ENCODE assay signal across 19 cellular contexts in the genomic region with DNA sequence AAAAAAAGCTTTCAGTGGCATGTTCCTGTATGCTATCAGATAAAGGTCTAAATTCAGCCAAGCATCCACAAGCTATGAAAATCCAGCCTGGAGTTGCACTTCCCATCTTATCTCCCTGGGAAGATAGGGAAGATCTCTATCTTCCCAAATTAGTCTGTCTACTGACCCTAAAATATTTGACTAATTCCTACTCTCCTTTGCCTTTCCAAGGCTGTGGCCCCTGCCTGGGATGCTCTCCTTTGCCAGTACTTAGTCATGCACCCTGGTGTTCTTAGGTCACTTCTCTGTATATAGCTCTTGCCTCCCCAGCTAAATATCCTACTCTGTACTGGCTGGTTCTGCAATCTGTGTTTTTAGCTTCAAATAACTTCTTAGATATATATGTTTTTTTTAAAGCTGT. TPM values are rescaled to one million over a fixed set of nuclear protein-coding genes. Genes with fewer than 3 reads are reported as not detected.
A peak's percentile ranks its signal among the peaks of the same experiment; 100 is the strongest.
DNase-seq lines count a peak whose midpoint lies in the region; ATAC-seq and TF ChIP-seq lines count a peak whose summit lies in the region.
"Had no signal": no experiment of that assay in that cellular context is flagged by ENCODE, and none has a peak within 500 bp of the region (broad histone marks: within the 10 kb centered on the region; RNA-seq: fewer than 3 reads in every experiment).

No MANE protein-coding gene starts in this region.

- peak overlapping the region; percentile 95; the same call in 1 of the 2 replicates for H3K27ac ChIP-seq in VCaP
- H3K27ac ChIP-seq: HL-60 had no signal

- no peak overlapping the region for H3K4me3 ChIP-seq in fibroblast of villous mesenchyme (ENCODE audit: low read depth, low read length)
- H3K4me3 ChIP-seq: prostate gland had no signal

- H3K36me3 Mint-ChIP-seq in neural crest cell (ENCODE audit: low read depth): no peaks in the 10 kb centered on the region
- H3K36me3 Mint-ChIP-seq: naive B cell had no signal

- H3K27ac Mint-ChIP-seq in neural crest cell (ENCODE audit: unreplicated experiment): peak overlapping the region; percentile 46
- H3K27ac Mint-ChIP-seq: naive B cell; T-helper 1 cell treated with Interleukin-12 subunit alpha and Interleukin-12 subunit beta and Interleukin-4 antibody, amounts not matched to agents 30 μg/mL and 1 μg/mL, for 36 hours had no signal

- no peak for ATAC-seq in HG02970 (IDR thresholded peaks at IDR 0.05; ENCODE audit: low FRiP score, unreplicated experiment)
- ATAC-seq in GM18868 (IDR thresholded peaks at IDR 0.05; ENCODE audit: unreplicated experiment): no peak

- peaks cover 18% of the 10 kb centered on the region for H3K4me1 Mint-ChIP-seq in neural crest cell

- no peaks in the 10 kb centered on the region for H3K27me3 Mint-ChIP-seq in neural crest cell (ENCODE audit: low read depth)

- DNase-seq in GM03348 (ENCODE audit: low spot score) (peak; percentile 49), fibroblast of villous mesenchyme (ENCODE audit: low read depth) (peak; percentile 75), neural crest cell (ENCODE audit: low read depth, low spot score) (no peak), iPS-NIHi11 (ENCODE audit: low spot score) (no peak), NK-92 (lab: John Stamatoyannopoulos, UW; ENCODE audit: unreplicated experiment) (no peak)
- DNase-seq: activated effector memory CD4-positive, alpha-beta T cell treated with Interleukin-2 at 50 U/mL for 16 hours; amygdala; dermis blood vessel endothelial cell; KG1; naive B cell; NCI-H1105 treated with DMSO at 0.1 percent for 48 hours; NK-92 treated with Interleukin-12 subunit alpha and Interleukin-12 subunit beta, amount 100 ng/mL, for 24 hours; stimulated activated CD4-positive, alpha-beta T cell treated with anti-CD3 and anti-CD28 coated beads, Interleukin-15, amount 100 ng/mL, for 24 hours had no signal

- H3K9me3 Mint-ChIP-seq in neural crest cell: no peaks in the 10 kb centered on the region
- H3K9me3 Mint-ChIP-seq: naive B cell; T-helper 1 cell treated with Interleukin-12 subunit alpha and Interleukin-12 subunit beta and Interleukin-4 antibody, amounts not matched to agents 30 μg/mL and 1 μg/mL, for 36 hours had no signal

- TF ChIP-seq CTCF in VCaP (conservative IDR thresholded peaks at IDR 0.05) (no peak), fibroblast of villous mesenchyme (IDR thresholded peaks at IDR 0.05; ENCODE audit: insufficient read depth, low read depth, low read length) (no peak), neural crest cell (conservative IDR thresholded peaks at IDR 0.05) (no peak)

- no peak overlapping the region for H3K4me3 Mint-ChIP-seq in neural crest cell
- H3K4me3 Mint-ChIP-seq: T-helper 1 cell treated with Interleukin-12 subunit alpha and Interleukin-12 subunit beta and Interleukin-4 antibody, amounts not matched to agents 30 μg/mL and 1 μg/mL, for 36 hours had no signal

RNA-seq across cellular contexts. Expression of a gene that starts 44.0 kb away (rescaled TPM):
- total RNA-seq in fibroblast of villous mesenchyme (97.6 and 201 TPM in 2 replicates), neural crest cell (13.2 and 14.1 TPM in 2 replicates)

Comparison
In these comparisons a context has a peak if more than half of its experiments do, and no peak if none do; other contexts are left out.
1. DNase-seq: peak in GM03348 (single experiment) and fibroblast of villous mesenchyme (single experiment); none in neural crest cell (single experiment), iPS-NIHi11 (single experiment) and NK-92 (single experiment).